Comparison of ENCODE assay signal across 20 cellular contexts in genomic region chr11:66015936-66016792, GRCh38. TPM values are rescaled to one million over a fixed set of nuclear protein-coding genes. Genes with fewer than 3 reads are reported as not detected.
DNase-seq lines count a peak whose midpoint lies in the region; ATAC-seq, FAIRE-seq and TF ChIP-seq lines count a peak whose summit lies in the region.
"Had no signal": no experiment of that assay in that cellular context is flagged by ENCODE, and none has a peak within 500 bp of the region (broad histone marks: within the 10 kb centered on the region; RNA-seq: fewer than 3 reads in every experiment).

No MANE protein-coding gene starts in this region.

- TF ChIP-seq CTCF in PC-9 (conservative IDR thresholded peaks at IDR 0.05): no peak
- TF ChIP-seq CTCF in endothelial cell of umbilical vein (IDR thresholded peaks at IDR 0.05; ENCODE audit: extremely low read depth in 1 of 2, insufficient read depth in 1 of 2, low read depth in 1 of 2, low read length in 2 of 2): no peak
- no peak for TF ChIP-seq CTCF in lower lobe of right lung (IDR thresholded peaks at IDR 0.05)

- H3K27ac ChIP-seq in PC-9: peak overlapping the region; percentile 38
- H3K27ac ChIP-seq in endothelial cell of umbilical vein (ENCODE audit: insufficient read depth, low read depth, low read length): peak overlapping the region; percentile 84
- peak overlapping the region; percentile 51 for H3K27ac ChIP-seq in skeletal muscle tissue (ENCODE audit: low read depth, low read length)
- H3K27ac ChIP-seq in lower lobe of right lung: no peak overlapping the region
- H3K27ac ChIP-seq: body of pancreas, prostate gland had no signal

- 0 out of 2 replicates have a peak, but pooled peaks cover 4% of the 10 kb centered on the region for H3K79me2 ChIP-seq in PC-9 (ENCODE audit: low read depth)
- no peaks in the 10 kb centered on the region for H3K79me2 ChIP-seq in endothelial cell of umbilical vein (ENCODE audit: control insufficient read depth, insufficient read depth, low read length)

- H2AFZ ChIP-seq in PC-9 (no peak overlapping the region), endothelial cell of umbilical vein (ENCODE audit: low read depth, low read length) (peak overlapping the region; percentile 43)

- H3K36me3 ChIP-seq in PC-9 (ENCODE audit: low read depth) (no peaks in the 10 kb centered on the region), endothelial cell of umbilical vein (ENCODE audit: control insufficient read depth in 2 of 2, extremely low read depth in 1 of 2, insufficient read depth in 2 of 2, low read length in 2 of 2) (no peaks in the 10 kb centered on the region), skeletal muscle tissue (ENCODE audit: control insufficient read depth in 3 of 3, insufficient read depth in 3 of 3, low read length in 3 of 3) (no peaks in the 10 kb centered on the region), lower lobe of right lung (no peaks in the 10 kb centered on the region)
- H3K36me3 ChIP-seq: prostate gland had no signal

- no peak for FAIRE-seq in endothelial cell of umbilical vein (lab: Jason Lieb, UNC)

- H3K9me3 ChIP-seq in PC-9 (ENCODE audit: insufficient read depth, low read depth) (no peaks in the 10 kb centered on the region), endothelial cell of umbilical vein (replicated peaks; ENCODE audit: control insufficient read depth, insufficient read depth, low read length) (no peaks in the 10 kb centered on the region), skeletal muscle tissue (ENCODE audit: control insufficient read depth in 3 of 3, low read length in 3 of 3) (no peaks in the 10 kb centered on the region), lower lobe of right lung (no peaks in the 10 kb centered on the region)
- H3K9me3 ChIP-seq: body of pancreas, prostate gland had no signal

- H3K9me1 ChIP-seq in endothelial cell of umbilical vein (replicated peaks; ENCODE audit: control insufficient read depth, extremely low read depth, insufficient read depth, low read length): no peaks in the 10 kb centered on the region

- peaks cover 31% of the 10 kb centered on the region for H3F3A ChIP-seq in PC-9 (ENCODE audit: insufficient read depth, low read depth)

- H3K27me3 ChIP-seq in PC-9 (ENCODE audit: insufficient read depth, low read depth): no peaks in the 10 kb centered on the region
- peaks cover 2% of the 10 kb centered on the region in 2 experiments for H3K27me3 ChIP-seq in endothelial cell of umbilical vein (ENCODE audit: control insufficient read depth in 2 of 2, insufficient read depth in 2 of 2, low read length in 2 of 2)
- H3K27me3 ChIP-seq in skeletal muscle tissue (ENCODE audit: control insufficient read depth in 3 of 3, insufficient read depth in 3 of 3, low read length in 3 of 3): peaks cover 18 to 27% (median 26%) of the 10 kb centered on the region in 3 donors
- peaks cover 22% of the 10 kb centered on the region for H3K27me3 ChIP-seq in lower lobe of right lung (ENCODE audit: low read depth)
- H3K27me3 ChIP-seq: body of pancreas had no signal

- POLR2A ChIA-PET in PC-9 (lab: Charles Lee; ENCODE audit: unreplicated experiment) (interaction anchor here (0.6 kb wide), 1 partner anchor 40 kb away, joined by 4 read pairs; no protein-coding TSS in a partner anchor), endothelial cell of umbilical vein (lab: Charles Lee) (no interaction called here)

- H3K4me3 ChIP-seq in PC-9 (no peak overlapping the region), endothelial cell of umbilical vein (replicated peaks in 1 of 3; ENCODE audit: insufficient read depth in 1 of 3, low read depth in 1 of 3, low read length in 3 of 3) (no peak overlapping the region), skeletal muscle tissue (ENCODE audit: low read length in 3 of 3) (peak overlapping the region; percentile 31 to 46 (median 35)), lower lobe of right lung (no peak overlapping the region)
- H3K4me3 ChIP-seq: body of pancreas, lung, prostate gland had no signal

- no peak for ATAC-seq in lower lobe of right lung
- ATAC-seq: body of pancreas, natural killer cell had no signal

- DNase-seq in NCI-H2171 treated with DMSO at 0.1 percent for 48 hours (lab: John Stamatoyannopoulos, UW) (peak; percentile 25), NCI-H2171 (lab: John Stamatoyannopoulos, UW) (no peak), PC-9 (no peak), endothelial cell of umbilical vein (ENCODE audit: low read depth, low spot score) (no peak), lower lobe of right lung (no peak), A172 (ENCODE audit: low spot score) (no peak)
- DNase-seq in activated naive CD4-positive, alpha-beta T cell treated with Interleukin-2 at 50 U/mL for 16 hours: no peak
- DNase-seq: activated CD4-positive, alpha-beta T cell treated with anti-CD3 and anti-CD28 coated beads for 48 hours; activated CD8-positive, alpha-beta memory T cell treated with anti-CD3 and anti-CD28 coated beads, Interleukin-2, amount 50 U/mL, for 48 hours; activated naive CD4-positive, alpha-beta T cell treated with anti-CD3 and anti-CD28 coated beads for 36 hours; body of pancreas; Kasumi-1; natural killer cell; NCI-H1436 treated with DMSO at 0.1 percent for 48 hours; stimulated activated CD4-positive, alpha-beta T cell treated with anti-CD3 and anti-CD28 coated beads, Interleukin-15, amount 100 ng/mL, for 24 hours; stimulated activated naive CD4-positive, alpha-beta T cell treated with Interleukin-2 at 50 U/mL for 16 hours had no signal

- H3K9ac ChIP-seq in endothelial cell of umbilical vein (replicated peaks; ENCODE audit: extremely low read depth, insufficient read depth, low read length) (peak overlapping the region; percentile 24), skeletal muscle tissue (ENCODE audit: low read depth in 1 of 3, low read length in 3 of 3) (peak overlapping the region in 2 of 3 donors; percentile 40 to 45)

- H3K9me2 ChIP-seq in PC-9 (ENCODE audit: insufficient read depth): no peaks in the 10 kb centered on the region

- CTCF ChIA-PET in PC-9 (lab: Charles Lee): no interaction called here
- CTCF ChIA-PET in endothelial cell of umbilical vein (lab: Charles Lee): interaction anchor here (0.9 to 1.8 kb wide), 4 partner anchors 11 to 125 kb away, joined by 4 to 5 read pairs (median 5); no protein-coding TSS in a partner anchor

- intact Hi-C loops in PC-9 (cut with micrococcal nuclease; ENCODE audit: unreplicated experiment): no loop called here
- intact Hi-C loops in endothelial cell of umbilical vein (cut with micrococcal nuclease): no loop called here
- intact Hi-C loops in lower lobe of right lung (cut with DNase I): no loop called here

- BruUV-seq in PC-9 (replicated peaks; lab: Mats Ljungman, UMichigan) (no TSS peak), endothelial cell of umbilical vein (replicated peaks; lab: Mats Ljungman, UMichigan) (no TSS peak)

- H3K4me1 ChIP-seq in PC-9 (replicated peaks; ENCODE audit: insufficient read depth): peaks cover 66% of the 10 kb centered on the region
- H3K4me1 ChIP-seq in endothelial cell of umbilical vein (ENCODE audit: control insufficient read depth, extremely low read depth, insufficient read depth, low read length): peaks cover 29% of the 10 kb centered on the region
- peaks cover 14 to 28% (median 19%) of the 10 kb centered on the region in 3 donors for H3K4me1 ChIP-seq in skeletal muscle tissue (ENCODE audit: control insufficient read depth in 3 of 3, insufficient read depth in 3 of 3, low read length in 3 of 3)
- H3K4me1 ChIP-seq in lower lobe of right lung: peaks cover 17% of the 10 kb centered on the region
- H3K4me1 ChIP-seq: body of pancreas, prostate gland had no signal

- dilution Hi-C loops in endothelial cell of umbilical vein (cut with MboI; ENCODE audit: extremely low pct_ligation_motif_present, low sequenced_read_pairs): no loop called here

- H3K4me2 ChIP-seq in PC-9: peak overlapping the region; percentile 57
- H3K4me2 ChIP-seq in endothelial cell of umbilical vein (ENCODE audit: insufficient read depth, low read length): peak overlapping the region; percentile 17

- no peaks in the 10 kb centered on the region for H4K20me1 ChIP-seq in PC-9 (ENCODE audit: insufficient read depth)
- H4K20me1 ChIP-seq in endothelial cell of umbilical vein (replicated peaks; ENCODE audit: control insufficient read depth, extremely low read depth, insufficient read depth, low read length): no peaks in the 10 kb centered on the region

- no peak for TF ChIP-seq POLR2A in endothelial cell of umbilical vein (IDR thresholded peaks at IDR 0.05; ENCODE audit: low read depth, low read length)

RNA-seq across cellular contexts. Expression of gene CST6, which starts 4.4 kb away (rescaled TPM):
- 52.0 and 58.5 TPM in 2 replicates for total RNA-seq in PC-9 (2021)
- total RNA-seq in endothelial cell of umbilical vein: 0.46 and 0.92 TPM in 2 replicates
- polyA plus RNA-seq in endothelial cell of umbilical vein: 2.2 and 2.5 TPM in 2 replicates
- 0.74 and 1.1 TPM in 2 replicates for polyA plus RNA-seq in endothelial cell of umbilical vein (2011; cell fraction: cytosol; rRNA removed)
- polyA plus RNA-seq in endothelial cell of umbilical vein (2011; cell fraction: nucleus; rRNA removed): 0.36 TPM in 1 of 2 replicates, not detected in the other
- not detected in 2 replicates for polyA plus RNA-seq in endothelial cell of umbilical vein (2012)
- 0.93 TPM in 1 of 2 replicates, not detected in the other for polyA minus RNA-seq in endothelial cell of umbilical vein
- polyA minus RNA-seq in endothelial cell of umbilical vein (2011; cell fraction: cytosol; rRNA and poly(A)+ RNA removed): not detected
- polyA minus RNA-seq in endothelial cell of umbilical vein (2011; cell fraction: nucleus; rRNA and poly(A)+ RNA removed): not detected in 2 replicates
- total RNA-seq in skeletal muscle tissue: not detected
- total RNA-seq in lower lobe of right lung: 11.0 TPM
- total RNA-seq in A172 (2014; rRNA removed; shearing (Covaris generic)): not detected in 2 replicates
- total RNA-seq: activated naive CD4-positive, alpha-beta T cell treated with anti-CD3 and anti-CD28 coated beads for 36 hours; body of pancreas; H4; natural killer cell had no signal

RNA-seq across cellular contexts. Expression of gene CATSPER1, which starts 10.1 kb away (rescaled TPM):
- total RNA-seq in PC-9 (2021): 2.3 and 4.2 TPM in 2 replicates
- total RNA-seq in endothelial cell of umbilical vein: 1.0 and 1.3 TPM in 2 replicates
- polyA plus RNA-seq in endothelial cell of umbilical vein: 0.68 and 0.89 TPM in 2 replicates
- 1.1 and 1.7 TPM in 2 replicates for polyA plus RNA-seq in endothelial cell of umbilical vein (2011; cell fraction: cytosol; rRNA removed)
- polyA plus RNA-seq in endothelial cell of umbilical vein (2011; cell fraction: nucleus; rRNA removed): 0.41 and 0.58 TPM in 2 replicates
- 0.58 and 0.78 TPM in 2 replicates for polyA plus RNA-seq in endothelial cell of umbilical vein (2012)
- 0.42 TPM in 1 of 2 replicates, not detected in the other for polyA minus RNA-seq in endothelial cell of umbilical vein
- 0.61 TPM for polyA minus RNA-seq in endothelial cell of umbilical vein (2011; cell fraction: cytosol; rRNA and poly(A)+ RNA removed)
- 0.48 TPM in 1 of 2 replicates, not detected in the other for polyA minus RNA-seq in endothelial cell of umbilical vein (2011; cell fraction: nucleus; rRNA and poly(A)+ RNA removed)
- not detected for total RNA-seq in skeletal muscle tissue
- total RNA-seq in lower lobe of right lung: 3.6 TPM
- 0.29 and 0.41 TPM in 2 replicates for total RNA-seq in A172 (2014; rRNA removed; shearing (Covaris generic))
- total RNA-seq: activated naive CD4-positive, alpha-beta T cell treated with anti-CD3 and anti-CD28 coated beads for 36 hours; body of pancreas had no signal

RNA-seq across cellular contexts. Expression of gene BANF1, which starts 13.9 kb away (rescaled TPM):
- total RNA-seq in PC-9 (2021) (386 and 513 TPM in 2 replicates), endothelial cell of umbilical vein (246 and 269 TPM in 2 replicates), skeletal muscle tissue (26.6 TPM), lower lobe of right lung (156 TPM)
- polyA plus RNA-seq in endothelial cell of umbilical vein: 367 and 376 TPM in 2 replicates
- polyA plus RNA-seq in endothelial cell of umbilical vein (2011; cell fraction: cytosol; rRNA removed): 265 and 357 TPM in 2 replicates
- 128 and 134 TPM in 2 replicates for polyA plus RNA-seq in endothelial cell of umbilical vein (2011; cell fraction: nucleus; rRNA removed)
- polyA plus RNA-seq in endothelial cell of umbilical vein (2012): 213 and 282 TPM in 2 replicates
- polyA minus RNA-seq in endothelial cell of umbilical vein: 112 and 123 TPM in 2 replicates
- 76.7 TPM for polyA minus RNA-seq in endothelial cell of umbilical vein (2011; cell fraction: cytosol; rRNA and poly(A)+ RNA removed)
- polyA minus RNA-seq in endothelial cell of umbilical vein (2011; cell fraction: nucleus; rRNA and poly(A)+ RNA removed): 25.3 and 32.3 TPM in 2 replicates
- total RNA-seq in A172 (2014; rRNA removed; shearing (Covaris generic)): 53.2 and 72.3 TPM in 2 replicates

RNA-seq across cellular contexts. Expression of gene EIF1AD, which starts 14.2 kb away (rescaled TPM):
- total RNA-seq in PC-9 (2021) (42.9 and 55.2 TPM in 2 replicates), endothelial cell of umbilical vein (39.7 and 42.4 TPM in 2 replicates), skeletal muscle tissue (20.9 TPM), lower lobe of right lung (29.0 TPM)
- polyA plus RNA-seq in endothelial cell of umbilical vein: 35.7 and 39.3 TPM in 2 replicates
- 35.2 and 35.3 TPM in 2 replicates for polyA plus RNA-seq in endothelial cell of umbilical vein (2011; cell fraction: cytosol; rRNA removed)
- polyA plus RNA-seq in endothelial cell of umbilical vein (2011; cell fraction: nucleus; rRNA removed): 30.8 and 32.6 TPM in 2 replicates
- polyA plus RNA-seq in endothelial cell of umbilical vein (2012): 24.0 and 26.1 TPM in 2 replicates
- 58.8 and 70.1 TPM in 2 replicates for polyA minus RNA-seq in endothelial cell of umbilical vein
- 27.9 TPM for polyA minus RNA-seq in endothelial cell of umbilical vein (2011; cell fraction: cytosol; rRNA and poly(A)+ RNA removed)
- 11.9 and 14.0 TPM in 2 replicates for polyA minus RNA-seq in endothelial cell of umbilical vein (2011; cell fraction: nucleus; rRNA and poly(A)+ RNA removed)
- 45.6 and 54.5 TPM in 2 replicates for total RNA-seq in A172 (2014; rRNA removed; shearing (Covaris generic))

RNA-seq across cellular contexts. Expression of gene GAL3ST3, which starts 32.8 kb away (rescaled TPM):
- total RNA-seq in PC-9 (2021) (not detected in 2 replicates), endothelial cell of umbilical vein (not detected in 2 replicates), skeletal muscle tissue (under 0.01 TPM), lower lobe of right lung (not detected)
- 0.15 and 0.24 TPM in 2 replicates for polyA plus RNA-seq in endothelial cell of umbilical vein
- polyA plus RNA-seq in endothelial cell of umbilical vein (2011; cell fraction: cytosol; rRNA removed): 0.04 and 0.06 TPM in 2 replicates
- 0.17 TPM in 1 of 2 replicates, not detected in the other for polyA plus RNA-seq in endothelial cell of umbilical vein (2011; cell fraction: nucleus; rRNA removed)
- not detected in 2 replicates for polyA plus RNA-seq in endothelial cell of umbilical vein (2012)
- polyA minus RNA-seq in endothelial cell of umbilical vein: not detected in 2 replicates
- not detected for polyA minus RNA-seq in endothelial cell of umbilical vein (2011; cell fraction: cytosol; rRNA and poly(A)+ RNA removed)
- polyA minus RNA-seq in endothelial cell of umbilical vein (2011; cell fraction: nucleus; rRNA and poly(A)+ RNA removed): not detected in 2 replicates
- not detected in 2 replicates for total RNA-seq in A172 (2014; rRNA removed; shearing (Covaris generic))
- total RNA-seq: H4, lung, natural killer cell had no signal
- polyA plus RNA-seq: lung had no signal

Comparison
In these comparisons a context has a peak if more than half of its experiments do, and no peak if none do; other contexts are left out.
1. H3K4me3 ChIP-seq: peak in skeletal muscle tissue (3 of 3); none in PC-9 (single experiment), endothelial cell of umbilical vein (0 of 3) and lower lobe of right lung (single experiment).